In genomic region chr1:209072481-209072880, GRCh38 we compare ENCODE assay signal across 16 cellular contexts.
"Had no signal": no experiment of that assay in that cellular context is flagged by ENCODE, and none has a peak within 500 bp of the region (broad histone marks: within the 10 kb centered on the region; RNA-seq: fewer than 3 reads in every experiment).

No MANE protein-coding gene starts in this region.

- H3K4me1 Mint-ChIP-seq: activated naive CD8-positive, alpha-beta T cell treated with anti-CD3 and anti-CD28 coated beads, Interleukin-2, amount 10 ng/mL, durations not matched to agents 7 days and 5 days; central memory CD8-positive, alpha-beta T cell had no signal

- ATAC-seq: activated T-cell treated with anti-CD3 and anti-CD28 coated beads, Interleukin-2, amount 50 U/mL, for 72 hours; effector memory CD8-positive, alpha-beta T cell; natural killer cell treated with Interleukin-12 subunit alpha and Interleukin-12 subunit beta and Interleukin-15 and Interleukin-18, amount 100 ng/mL, for 72 hours; stimulated activated naive CD8-positive, alpha-beta T cell treated with anti-CD3 and anti-CD28 coated beads, Interleukin-15, amount 100 ng/mL, for 72 hours; upper lobe of right lung had no signal

- H3K4me3 Mint-ChIP-seq: activated CD4-positive, alpha-beta memory T cell treated with anti-CD3 and anti-CD28 coated beads for 36 hours; activated naive CD8-positive, alpha-beta T cell treated with anti-CD3 and anti-CD28 coated beads, Interleukin-2, amount 10 ng/mL, durations not matched to agents 7 days and 5 days; activated T-cell treated with anti-CD3 and anti-CD28 coated beads, Interleukin-2, amount 50 U/mL, for 72 hours; central memory CD8-positive, alpha-beta T cell; dendritic cell treated with granulocyte-macrophage colony-stimulating factor and Interleukin-4, amounts not matched to agents 40 ng/mL and 50 ng/mL, for 4 days; effector memory CD8-positive, alpha-beta T cell; natural killer cell treated with Interleukin-12 subunit alpha and Interleukin-12 subunit beta and Interleukin-15 and Interleukin-18, amount 100 ng/mL, for 72 hours; stimulated activated naive CD8-positive, alpha-beta T cell treated with anti-CD3 and anti-CD28 coated beads, Interleukin-15, amount 100 ng/mL, for 72 hours had no signal

- H3K4me3 ChIP-seq: ascending aorta, skin epidermis, testis, upper lobe of right lung had no signal

- H3K27ac Mint-ChIP-seq: activated CD4-positive, alpha-beta memory T cell treated with anti-CD3 and anti-CD28 coated beads for 36 hours; activated naive CD8-positive, alpha-beta T cell treated with anti-CD3 and anti-CD28 coated beads, Interleukin-2, amount 10 ng/mL, durations not matched to agents 7 days and 5 days; activated T-cell treated with anti-CD3 and anti-CD28 coated beads, Interleukin-2, amount 50 U/mL, for 72 hours; dendritic cell treated with granulocyte-macrophage colony-stimulating factor and Interleukin-4, amounts not matched to agents 40 ng/mL and 50 ng/mL, for 4 days; effector memory CD8-positive, alpha-beta T cell; natural killer cell treated with Interleukin-12 subunit alpha and Interleukin-12 subunit beta and Interleukin-15 and Interleukin-18, amount 100 ng/mL, for 72 hours; stimulated activated naive CD8-positive, alpha-beta T cell treated with anti-CD3 and anti-CD28 coated beads, Interleukin-15, amount 100 ng/mL, for 72 hours had no signal

- DNase-seq: activated CD4-positive, alpha-beta memory T cell treated with anti-CD3 and anti-CD28 coated beads for 36 hours; activated CD4-positive, alpha-beta T cell treated with anti-CD3 and anti-CD28 coated beads for 1 hour; activated naive CD8-positive, alpha-beta T cell treated with anti-CD3 and anti-CD28 coated beads, Interleukin-2, amount 10 ng/mL, durations not matched to agents 7 days and 5 days; activated T-cell treated with anti-CD3 and anti-CD28 coated beads, Interleukin-2, amount 50 U/mL, for 72 hours; effector memory CD8-positive, alpha-beta T cell; hypothalamus; mesenchymal stem cell; stimulated activated CD4-positive, alpha-beta T cell treated with anti-CD3 and anti-CD28 coated beads, Interleukin-4, amount 100 ng/mL, for 4 hours; stimulated activated naive CD8-positive, alpha-beta T cell treated with anti-CD3 and anti-CD28 coated beads, Interleukin-15, amount 100 ng/mL, for 72 hours; testis; upper lobe of right lung had no signal

- H3K9me3 Mint-ChIP-seq: activated CD4-positive, alpha-beta memory T cell treated with anti-CD3 and anti-CD28 coated beads for 36 hours; activated T-cell treated with anti-CD3 and anti-CD28 coated beads, Interleukin-2, amount 50 U/mL, for 72 hours; central memory CD8-positive, alpha-beta T cell; dendritic cell treated with granulocyte-macrophage colony-stimulating factor and Interleukin-4, amounts not matched to agents 40 ng/mL and 50 ng/mL, for 4 days; effector memory CD8-positive, alpha-beta T cell; stimulated activated naive CD8-positive, alpha-beta T cell treated with anti-CD3 and anti-CD28 coated beads, Interleukin-15, amount 100 ng/mL, for 72 hours had no signal

- H3K27me3 Mint-ChIP-seq: activated naive CD8-positive, alpha-beta T cell treated with anti-CD3 and anti-CD28 coated beads, Interleukin-2, amount 10 ng/mL, durations not matched to agents 7 days and 5 days; central memory CD8-positive, alpha-beta T cell; effector memory CD8-positive, alpha-beta T cell; natural killer cell treated with Interleukin-12 subunit alpha and Interleukin-12 subunit beta and Interleukin-15 and Interleukin-18, amount 100 ng/mL, for 72 hours; stimulated activated naive CD8-positive, alpha-beta T cell treated with anti-CD3 and anti-CD28 coated beads, Interleukin-15, amount 100 ng/mL, for 72 hours had no signal

- H3K36me3 Mint-ChIP-seq: activated CD4-positive, alpha-beta memory T cell treated with anti-CD3 and anti-CD28 coated beads for 36 hours; activated naive CD8-positive, alpha-beta T cell treated with anti-CD3 and anti-CD28 coated beads, Interleukin-2, amount 10 ng/mL, durations not matched to agents 7 days and 5 days; natural killer cell treated with Interleukin-12 subunit alpha and Interleukin-12 subunit beta and Interleukin-15 and Interleukin-18, amount 100 ng/mL, for 72 hours had no signal
